8 cellular contexts compared by ENCODE assay signal in genomic region chr2:98412751-98413445, GRCh38. TPM values are rescaled to one million over a fixed set of nuclear protein-coding genes. Genes with fewer than 3 reads are reported as not detected.
DNase-seq lines count a peak whose midpoint lies in the region; ATAC-seq and TF ChIP-seq lines count a peak whose summit lies in the region.

No MANE protein-coding gene starts in this region.

- H3K9me3 ChIP-seq in right atrium auricular region = no peaks in the 10 kb centered on the region
- no peaks in the 10 kb centered on the region for H3K9me3 ChIP-seq in tibial nerve

- no peaks in the 10 kb centered on the region for H3K36me3 ChIP-seq in right atrium auricular region
- no peaks in the 10 kb centered on the region for H3K36me3 ChIP-seq in tibial nerve

- WGBS in tibial nerve, 2 donors = 23 to 30% methylated on average over 5 of the region's 5 CpGs

- H3K9me3 Mint-ChIP-seq in nephron progenitor cell = peaks cover 33% of the 10 kb centered on the region

- DNase-seq in Right ventricle myocardium superior = no peak
- DNase-seq in right atrium auricular region (ENCODE audit: low spot score) = no peak
- peak; percentile 22 to 77 for DNase-seq in NOMO-1 (lab: John Stamatoyannopoulos, UW; ENCODE audit: unreplicated experiment in 2 of 2)
- DNase-seq in activated CD8-positive, alpha-beta memory T cell treated with anti-CD3 and anti-CD28 coated beads for 1 hour (ENCODE audit: extremely low read depth in 1 of 2, low read depth in 1 of 2) = peak; percentile 2 to 23
- DNase-seq in epithelial cell of proximal tubule (ENCODE audit: low read depth) = peak; percentile 7
- DNase-seq in nephron progenitor cell = peak; percentile 30
- DNase-seq in tibial nerve (ENCODE audit: low spot score in 2 of 2) = peak in 1 of 2 donors; percentile 69

- H3K4me3 ChIP-seq in right atrium auricular region = no peak overlapping the region
- no peak overlapping the region for H3K4me3 ChIP-seq in epithelial cell of proximal tubule (ENCODE audit: low read depth, low read length)
- H3K4me3 ChIP-seq in tibial nerve = no peak overlapping the region

- H3K27me3 ChIP-seq in right atrium auricular region (no peaks in the 10 kb centered on the region), tibial nerve (no peaks in the 10 kb centered on the region)

- H3K27ac Mint-ChIP-seq in nephron progenitor cell = no peak overlapping the region

- ATAC-seq in Right ventricle myocardium superior (ENCODE audit: poor library complexity) (peak; percentile 91), HG03520 (IDR thresholded peaks at IDR 0.05; ENCODE audit: unreplicated experiment) (peak; percentile 55)

- intact Hi-C loops in Right ventricle myocardium superior (cut with DNase I) = loop anchor here (5.0 to 10.0 kb wide), 2 partner anchors 162 to 189 kb away; no protein-coding TSS in a partner anchor

- H3K4me1 ChIP-seq in right atrium auricular region = no peaks in the 10 kb centered on the region
- H3K4me1 ChIP-seq in tibial nerve = no peaks in the 10 kb centered on the region

- H3K27me3 Mint-ChIP-seq in nephron progenitor cell (ENCODE audit: low read depth, poor library complexity) = no peaks in the 10 kb centered on the region

- peaks cover 5% of the 10 kb centered on the region for H3K36me3 Mint-ChIP-seq in nephron progenitor cell (ENCODE audit: low read depth)

- H3K4me1 Mint-ChIP-seq in nephron progenitor cell = peaks cover 4% of the 10 kb centered on the region

- no peak overlapping the region for H3K4me3 Mint-ChIP-seq in nephron progenitor cell

- TF ChIP-seq CTCF in right atrium auricular region (IDR thresholded peaks at IDR 0.05) = peak in 1 of 2 donors; percentile 83
- peak; percentile 88 for TF ChIP-seq CTCF in epithelial cell of proximal tubule (conservative IDR thresholded peaks at IDR 0.05; ENCODE audit: low read depth, low read length)
- TF ChIP-seq CTCF in nephron progenitor cell (IDR thresholded peaks at IDR 0.05) = peak; percentile 52
- TF ChIP-seq CTCF in tibial nerve (IDR thresholded peaks at IDR 0.05) = peak; percentile 30 to 65 (median 56)

- no peak for TF ChIP-seq POLR2A in tibial nerve (IDR thresholded peaks at IDR 0.05)

- TF ChIP-seq EP300 in tibial nerve (IDR thresholded peaks at IDR 0.05) = no peak

- no peak overlapping the region for H3K27ac ChIP-seq in right atrium auricular region
- H3K27ac ChIP-seq in tibial nerve = no peak overlapping the region

RNA-seq across cellular contexts. Expression of gene INPP4A, which starts 31.8 kb away (rescaled TPM):
- total RNA-seq in Right ventricle myocardium superior (16.8 TPM), right atrium auricular region (10 to 100 TPM; 12.7 to 18.2 TPM), epithelial cell of proximal tubule (12.2 and 15.1 TPM in 2 replicates), tibial nerve (10 to 100 TPM; 23.7 to 45.0 (median 30.9) TPM)

Comparison
In these comparisons a context has a peak if more than half of its experiments do, and no peak if none do; other contexts are left out.
1. DNase-seq: peak in NOMO-1 (2 of 2), activated CD8-positive, alpha-beta memory T cell treated with anti-CD3 and anti-CD28 coated beads for 1 hour (2 of 2), epithelial cell of proximal tubule (single experiment) and nephron progenitor cell (single experiment); none in Right ventricle myocardium superior (single experiment) and right atrium auricular region (single experiment).